Comparison of ENCODE assay signal across 25 cellular contexts in the genomic region with DNA sequence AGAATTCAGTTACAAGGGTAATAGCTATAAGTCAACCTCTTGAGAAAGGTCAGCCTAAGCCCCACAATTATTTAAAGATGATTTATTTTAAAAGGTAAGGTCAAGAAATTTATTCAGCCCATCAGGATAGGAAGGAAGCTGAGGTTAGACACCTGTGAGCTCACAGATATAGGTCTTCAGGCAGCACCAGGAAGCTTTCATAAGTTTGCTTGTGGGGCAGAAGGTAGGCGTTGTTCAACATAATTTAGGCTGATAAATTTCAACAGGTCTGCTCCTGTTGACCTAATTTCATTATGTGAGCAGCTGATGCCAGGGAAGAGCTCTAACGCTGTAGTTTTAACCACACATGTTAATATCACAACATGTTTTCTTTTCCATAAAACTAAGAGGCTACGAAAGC.
DNase-seq lines count a peak whose midpoint lies in the region; ATAC-seq, FAIRE-seq and TF ChIP-seq lines count a peak whose summit lies in the region.
"Had no signal": no experiment of that assay in that cellular context is flagged by ENCODE, and none has a peak within 500 bp of the region (broad histone marks: within the 10 kb centered on the region; RNA-seq: fewer than 3 reads in every experiment).

No MANE protein-coding gene starts in this region.

- H3K4me3 Mint-ChIP-seq in GM23338 (no peak overlapping the region), naive B cell (peak overlapping the region in 3 of 8 donors; percentile 9 to 49 (median 28))
- H3K4me3 Mint-ChIP-seq in central memory CD8-positive, alpha-beta T cell = no peak overlapping the region
- H3K4me3 Mint-ChIP-seq: activated CD4-positive, alpha-beta T cell treated with anti-CD3 and anti-CD28 coated beads, Interleukin-2, amount 10 ng/mL, durations not matched to agents 7 days and 5 days; activated naive CD4-positive, alpha-beta T cell treated with anti-CD3 and anti-CD28 coated beads for 36 hours; nephron had no signal

- H3K4me2 ChIP-seq in GM23338 = no peak overlapping the region; the same call in 1 of the 2 replicates
- H3K4me2 ChIP-seq: smooth muscle cell had no signal

- H3K4me1 ChIP-seq in GM23338 (ENCODE audit: insufficient read depth) = peaks cover 12% of the 10 kb centered on the region; the same call in 1 of the 2 replicates
- H3K4me1 ChIP-seq in breast epithelium = peaks cover 0 to under 1% of the 10 kb centered on the region in 2 donors

- no peak for FAIRE-seq in RCC 7860 (lab: Jason Lieb, UNC)
- FAIRE-seq: colon, endometrium had no signal

- no peaks in the 10 kb centered on the region for H3K36me3 ChIP-seq in GM23338 (ENCODE audit: insufficient read depth)
- H3K36me3 ChIP-seq in breast epithelium = no peaks in the 10 kb centered on the region
- H3K36me3 ChIP-seq: ascending aorta had no signal

- H3F3A ChIP-seq in GM23338 (replicated peaks; ENCODE audit: low read depth) = no peaks in the 10 kb centered on the region

- no peak for TF ChIP-seq POLR2A in breast epithelium (IDR thresholded peaks at IDR 0.05)

- H3K4me3 ChIP-seq in GM23338 = no peak overlapping the region
- no peak overlapping the region for H3K4me3 ChIP-seq in breast epithelium
- H3K4me3 ChIP-seq: ascending aorta, heart right ventricle, lung, smooth muscle cell had no signal

- peaks cover 7% of the 10 kb centered on the region; the same call in 1 of the 2 replicates for H3K79me2 ChIP-seq in GM23338 (replicated peaks; ENCODE audit: insufficient read depth)

- no peaks in the 10 kb centered on the region for H3K9me3 ChIP-seq in breast epithelium
- H3K9me3 ChIP-seq: ascending aorta, heart right ventricle had no signal

- 0 out of 2 replicates have a peak overlapping the region, but pooled peaks have one; percentile 24 for H3K27ac ChIP-seq in 22Rv1
- peak overlapping the region; percentile 53; the same call in 1 of the 2 replicates for H3K27ac ChIP-seq in GM23338 (ENCODE audit: low read depth)
- no peak overlapping the region for H3K27ac ChIP-seq in breast epithelium
- H3K27ac ChIP-seq: ascending aorta, C4-2B, HL-60 had no signal

- TF ChIP-seq CTCF in 22Rv1 (IDR thresholded peaks at IDR 0.05) (no peak), GM23338 (conservative IDR thresholded peaks at IDR 0.05; ENCODE audit: low read depth in 2 of 2) (no peak), breast epithelium (IDR thresholded peaks at IDR 0.05) (no peak)

- no peaks in the 10 kb centered on the region for H3K9me2 ChIP-seq in GM23338 (ENCODE audit: insufficient read depth)

- no peaks in the 10 kb centered on the region for H4K20me1 ChIP-seq in GM23338 (replicated peaks; ENCODE audit: insufficient read depth)

- peak overlapping the region; percentile 68; the same call in 1 of the 2 replicates for H3K27ac Mint-ChIP-seq in GM23338
- peak overlapping the region; percentile 93 for H3K27ac Mint-ChIP-seq in central memory CD8-positive, alpha-beta T cell (ENCODE audit: low read depth)
- H3K27ac Mint-ChIP-seq in naive B cell = peak overlapping the region in 4 of 6 donors; percentile 72 to 88 (median 80)
- H3K27ac Mint-ChIP-seq: activated naive CD4-positive, alpha-beta T cell treated with anti-CD3 and anti-CD28 coated beads for 36 hours; nephron had no signal

- no peaks in the 10 kb centered on the region for H3K9me3 Mint-ChIP-seq in GM23338
- no peaks in the 10 kb centered on the region for H3K9me3 Mint-ChIP-seq in central memory CD8-positive, alpha-beta T cell
- no peaks in the 10 kb centered on the region for H3K9me3 Mint-ChIP-seq in naive B cell
- H3K9me3 Mint-ChIP-seq: activated CD4-positive, alpha-beta T cell treated with anti-CD3 and anti-CD28 coated beads, Interleukin-2, amount 10 ng/mL, durations not matched to agents 7 days and 5 days; activated naive CD4-positive, alpha-beta T cell treated with anti-CD3 and anti-CD28 coated beads for 36 hours; nephron had no signal

- H3K36me3 Mint-ChIP-seq in GM23338 (ENCODE audit: low read depth) (no peaks in the 10 kb centered on the region; the same call in 2 of the 3 replicates), naive B cell (peaks cover 6 to 18% of the 10 kb centered on the region in 2 donors)
- H3K36me3 Mint-ChIP-seq in central memory CD8-positive, alpha-beta T cell (ENCODE audit: insufficient read depth) = peaks cover 19% of the 10 kb centered on the region

- H3K27me3 Mint-ChIP-seq in GM23338 (ENCODE audit: insufficient read depth, low read depth, poor library complexity) = no peaks in the 10 kb centered on the region
- H3K27me3 Mint-ChIP-seq in central memory CD8-positive, alpha-beta T cell = no peaks in the 10 kb centered on the region
- no peaks in the 10 kb centered on the region for H3K27me3 Mint-ChIP-seq in naive B cell
- H3K27me3 Mint-ChIP-seq: activated CD4-positive, alpha-beta T cell treated with anti-CD3 and anti-CD28 coated beads, Interleukin-2, amount 10 ng/mL, durations not matched to agents 7 days and 5 days had no signal

- H2AFZ ChIP-seq in GM23338 = no peak overlapping the region

- DNase-seq in GM23338 (ENCODE audit: low spot score) (no peak), naive B cell (no peak), KG1 (lab: John Stamatoyannopoulos, UW) (no peak), breast epithelium (ENCODE audit: low spot score in 2 of 2) (no peak), RCC 7860 (ENCODE audit: low spot score) (no peak)
- DNase-seq in central memory CD8-positive, alpha-beta T cell (ENCODE audit: low spot score in 2 of 2) = no peak
- DNase-seq in NK-92 treated with Interleukin-12 subunit alpha and Interleukin-12 subunit beta, amount 100 ng/mL, for 24 hours (lab: John Stamatoyannopoulos, UW) = no peak
- DNase-seq: ACHN; activated CD4-positive, alpha-beta T cell treated with anti-CD3 and anti-CD28 coated beads, Interleukin-2, amount 10 ng/mL, durations not matched to agents 7 days and 5 days; activated naive CD4-positive, alpha-beta T cell treated with anti-CD3 and anti-CD28 coated beads for 36 hours; activated T-cell treated with anti-CD3 and anti-CD28 coated beads, Interleukin-2, amount 50 U/mL, for 1 hour; heart right ventricle; NCI-H1694; NCI-H2227 treated with DMSO at 0.1 percent for 48 hours; posterior cingulate gyrus; substantia nigra had no signal

- ATAC-seq in GM23338 (no peak), naive B cell (ENCODE audit: low read depth in 2 of 2) (peak in 1 of 2 donors; percentile 36)
- ATAC-seq in central memory CD8-positive, alpha-beta T cell (replicated peaks; ENCODE audit: extremely low read depth, poor library complexity, severe bottlenecking) = peak; percentile 46

- intact Hi-C loops in breast epithelium (cut with DNase I; ENCODE audit: low total_unique reads) = no loop called here

- peaks cover 21% of the 10 kb centered on the region for H3K4me1 Mint-ChIP-seq in GM23338
- peaks cover 58% of the 10 kb centered on the region for H3K4me1 Mint-ChIP-seq in central memory CD8-positive, alpha-beta T cell
- peaks cover 29 to 59% (median 36%) of the 10 kb centered on the region in 3 donors for H3K4me1 Mint-ChIP-seq in naive B cell

- H3K27me3 ChIP-seq in GM23338 (ENCODE audit: insufficient read depth) = no peaks in the 10 kb centered on the region
- H3K27me3 ChIP-seq in breast epithelium = no peaks in the 10 kb centered on the region
- H3K27me3 ChIP-seq: ascending aorta, heart right ventricle had no signal

TF ChIP-seq in GM23338, 12 proteins besides CTCF, POLR2A, EP300 and RAD21 (continues in another document):
- TF ChIP-seq CREB1 (CRISPR knock-in tag; IDR thresholded peaks at IDR 0.05; ENCODE audit: low read depth) = no peak

Comparison
In these comparisons a context has a peak if more than half of its experiments do, and no peak if none do; other contexts are left out.
1. H3K27ac ChIP-seq: peak in 22Rv1 (single experiment) and GM23338 (single experiment); none in breast epithelium (0 of 2).
2. Peak in every context shown above with its lines, with median percentiles within 50 percentile points of each other: H3K27ac Mint-ChIP-seq.